19 cellular contexts compared by ENCODE assay signal in genomic region chr9:5778799-5779198, GRCh38.
"Had no signal": no experiment of that assay in that cellular context is flagged by ENCODE, and none has a peak within 500 bp of the region (broad histone marks: within the 10 kb centered on the region; RNA-seq: fewer than 3 reads in every experiment).

No MANE protein-coding gene starts in this region.

- H3K4me1 ChIP-seq: esophagus squamous epithelium, sigmoid colon had no signal

- H3K4me3 Mint-ChIP-seq: naive thymus-derived CD8-positive, alpha-beta T cell had no signal

- H3K27me3 ChIP-seq: dorsolateral prefrontal cortex, esophagus squamous epithelium, hepatocyte, neutrophil, sigmoid colon had no signal

- H3K9me3 ChIP-seq: neutrophil had no signal

- DNase-seq: cortex of kidney; dorsolateral prefrontal cortex; effector CD8-positive, alpha-beta T cell; esophagus squamous epithelium; foreskin fibroblast; head of caudate nucleus; kidney; left colon; mammary epithelial cell; mucosa of descending colon; naive thymus-derived CD8-positive, alpha-beta T cell; psoas muscle; sigmoid colon; stimulated activated naive CD4-positive, alpha-beta T cell treated with Interleukin-2 at 50 U/mL for 16 hours; trophoblast cell had no signal

- ATAC-seq: mucosa of descending colon; naive thymus-derived CD8-positive, alpha-beta T cell had no signal

- H3K27me3 Mint-ChIP-seq: naive thymus-derived CD8-positive, alpha-beta T cell had no signal

- H3K27ac Mint-ChIP-seq: naive thymus-derived CD8-positive, alpha-beta T cell had no signal

- H3K4me2 ChIP-seq: hepatocyte had no signal

- H3K27ac ChIP-seq: dorsolateral prefrontal cortex, epithelial cell of prostate, esophagus squamous epithelium, hepatocyte, neutrophil, psoas muscle, sigmoid colon, skin epidermis had no signal

- H3K4me3 ChIP-seq: dorsolateral prefrontal cortex, esophagus squamous epithelium, hepatocyte, mucosa of descending colon, psoas muscle, sigmoid colon, skin epidermis had no signal
